In genomic region chr11:59641156-59641555, GRCh38 we compare ENCODE assay signal across 22 cellular contexts. TPM values are rescaled to one million over a fixed set of nuclear protein-coding genes. Genes with fewer than 3 reads are reported as not detected.
DNase-seq lines count a peak whose midpoint lies in the region; ATAC-seq and TF ChIP-seq lines count a peak whose summit lies in the region.
"Had no signal": no experiment of that assay in that cellular context is flagged by ENCODE, and none has a peak within 500 bp of the region (broad histone marks: within the 10 kb centered on the region; RNA-seq: fewer than 3 reads in every experiment).

No MANE protein-coding gene starts in this region.

- TF ChIP-seq CTCF in fibroblast of mammary gland (conservative IDR thresholded peaks at IDR 0.05; ENCODE audit: control insufficient read depth, insufficient read depth, low read depth, low read length) = no peak

- peak overlapping the region; percentile 38 for H3K27ac Mint-ChIP-seq in activated naive CD8-positive, alpha-beta T cell treated with anti-CD3 and anti-CD28 coated beads, Interleukin-2, amount 10 ng/mL, durations not matched to agents 7 days and 5 days
- H3K27ac Mint-ChIP-seq in activated naive CD8-positive, alpha-beta T cell treated with anti-CD3 and anti-CD28 coated beads for 36 hours = no peak overlapping the region
- H3K27ac Mint-ChIP-seq: T-cell had no signal

- POLR2A ChIA-PET in activated naive CD8-positive, alpha-beta T cell treated with anti-CD3 and anti-CD28 coated beads, Interleukin-2, amount 10 ng/mL, durations not matched to agents 7 days and 5 days (lab: Charles Lee) = no interaction called here

- no peaks in the 10 kb centered on the region for H3K27me3 Mint-ChIP-seq in activated naive CD8-positive, alpha-beta T cell treated with anti-CD3 and anti-CD28 coated beads, Interleukin-2, amount 10 ng/mL, durations not matched to agents 7 days and 5 days
- H3K27me3 Mint-ChIP-seq in activated naive CD8-positive, alpha-beta T cell treated with anti-CD3 and anti-CD28 coated beads for 36 hours = no peaks in the 10 kb centered on the region
- H3K27me3 Mint-ChIP-seq: T-cell had no signal

- H3K4me3 Mint-ChIP-seq in activated naive CD8-positive, alpha-beta T cell treated with anti-CD3 and anti-CD28 coated beads, Interleukin-2, amount 10 ng/mL, durations not matched to agents 7 days and 5 days = no peak overlapping the region
- no peak overlapping the region for H3K4me3 Mint-ChIP-seq in activated naive CD8-positive, alpha-beta T cell treated with anti-CD3 and anti-CD28 coated beads for 36 hours
- H3K4me3 Mint-ChIP-seq: CD14-positive monocyte, T-cell had no signal

- H3K4me1 Mint-ChIP-seq in activated naive CD8-positive, alpha-beta T cell treated with anti-CD3 and anti-CD28 coated beads, Interleukin-2, amount 10 ng/mL, durations not matched to agents 7 days and 5 days = peaks cover 1% of the 10 kb centered on the region
- peaks cover 3% of the 10 kb centered on the region for H3K4me1 Mint-ChIP-seq in activated naive CD8-positive, alpha-beta T cell treated with anti-CD3 and anti-CD28 coated beads for 36 hours
- H3K4me1 Mint-ChIP-seq: CD14-positive monocyte, T-cell had no signal

- DNase-seq in activated naive CD8-positive, alpha-beta T cell treated with anti-CD3 and anti-CD28 coated beads, Interleukin-2, amount 10 ng/mL, durations not matched to agents 7 days and 5 days = no peak
- no peak for DNase-seq in activated naive CD8-positive, alpha-beta T cell treated with anti-CD3 and anti-CD28 coated beads for 36 hours
- DNase-seq in LoVo (ENCODE audit: low spot score) (peak; percentile 12), fibroblast of mammary gland (ENCODE audit: low read depth) (peak; percentile 15), NCI-H524 treated with DMSO at 0.1 percent for 48 hours (lab: John Stamatoyannopoulos, UW) (no peak)
- DNase-seq: 8988T, COR-L47, DMS153, NCI-H1048, NCI-H146, NCI-H2081, NCI-H510A, NCI-H82, T-cell had no signal

- H3K9me3 Mint-ChIP-seq in activated naive CD8-positive, alpha-beta T cell treated with anti-CD3 and anti-CD28 coated beads, Interleukin-2, amount 10 ng/mL, durations not matched to agents 7 days and 5 days = no peaks in the 10 kb centered on the region
- H3K9me3 Mint-ChIP-seq in activated naive CD8-positive, alpha-beta T cell treated with anti-CD3 and anti-CD28 coated beads for 36 hours = no peaks in the 10 kb centered on the region
- H3K9me3 Mint-ChIP-seq: CD14-positive monocyte, T-cell had no signal

- peaks cover 51% of the 10 kb centered on the region for H3K36me3 Mint-ChIP-seq in activated naive CD8-positive, alpha-beta T cell treated with anti-CD3 and anti-CD28 coated beads, Interleukin-2, amount 10 ng/mL, durations not matched to agents 7 days and 5 days
- H3K36me3 Mint-ChIP-seq in activated naive CD8-positive, alpha-beta T cell treated with anti-CD3 and anti-CD28 coated beads for 36 hours = peaks cover 49% of the 10 kb centered on the region

- no peak for ATAC-seq in activated naive CD8-positive, alpha-beta T cell treated with anti-CD3 and anti-CD28 coated beads, Interleukin-2, amount 10 ng/mL, durations not matched to agents 7 days and 5 days (ENCODE audit: low read depth)
- ATAC-seq in HG03159 (IDR thresholded peaks at IDR 0.05; ENCODE audit: unreplicated experiment) = no peak
- no peak for ATAC-seq in HG02588 (IDR thresholded peaks at IDR 0.05; ENCODE audit: unreplicated experiment)
- no peak for ATAC-seq in GM18858 (IDR thresholded peaks at IDR 0.05; ENCODE audit: unreplicated experiment)
- ATAC-seq: K562, Right ventricle myocardium inferior, T-cell had no signal

- H3K4me3 ChIP-seq in fibroblast of mammary gland (ENCODE audit: control insufficient read depth, low read depth, low read length) = no peak overlapping the region
- H3K4me3 ChIP-seq: HAP-1, K562, SK-N-MC had no signal

RNA-seq across cellular contexts. Expression of gene OSBP, which starts 25.6 kb away (rescaled TPM):
- 10 to 100 TPM; 41.6 to 41.8 TPM for total RNA-seq in activated naive CD8-positive, alpha-beta T cell treated with anti-CD3 and anti-CD28 coated beads, Interleukin-2, amount 10 ng/mL, durations not matched to agents 7 days and 5 days
- 10 to 100 TPM; 39.4 to 39.6 TPM for total RNA-seq in activated naive CD8-positive, alpha-beta T cell treated with anti-CD3 and anti-CD28 coated beads for 36 hours

RNA-seq across cellular contexts. Expression of gene PATL1, which starts 27.7 kb away (rescaled TPM):
- 10 to 100 TPM; 52.9 to 54.1 TPM for total RNA-seq in activated naive CD8-positive, alpha-beta T cell treated with anti-CD3 and anti-CD28 coated beads, Interleukin-2, amount 10 ng/mL, durations not matched to agents 7 days and 5 days
- 10 to 100 TPM; 60.8 to 66.9 TPM for total RNA-seq in activated naive CD8-positive, alpha-beta T cell treated with anti-CD3 and anti-CD28 coated beads for 36 hours

Comparison
In these comparisons a context has a peak if more than half of its experiments do, and no peak if none do; other contexts are left out.
1. DNase-seq: peak in LoVo (single experiment) and fibroblast of mammary gland (single experiment); none in activated naive CD8-positive, alpha-beta T cell treated with anti-CD3 and anti-CD28 coated beads, Interleukin-2, amount 10 ng/mL, durations not matched to agents 7 days and 5 days (single experiment), activated naive CD8-positive, alpha-beta T cell treated with anti-CD3 and anti-CD28 coated beads for 36 hours (single experiment) and NCI-H524 treated with DMSO at 0.1 percent for 48 hours (single experiment).